Comparison of ENCODE assay signal across 1 cellular context in genomic region chr10:122056431-122057094, GRCh38.
TF ChIP-seq lines count a peak whose summit lies in the region.

No MANE protein-coding gene starts in this region.

TF ChIP-seq in HepG2, 621 proteins besides CTCF, POLR2A, EP300 and RAD21 (continued from another document and continues in another):
- TF ChIP-seq SALL1 (CRISPR knock-in tag; IDR thresholded peaks at IDR 0.05): peak; percentile 37
- TF ChIP-seq ZNF781 (CRISPR knock-in tag; IDR thresholded peaks at IDR 0.05; ENCODE audit: borderline replicate concordance, not compliant biosample characterization): no peak
- peak; percentile 86 for TF ChIP-seq RXRB (CRISPR knock-in tag; IDR thresholded peaks at IDR 0.05; ENCODE audit: borderline replicate concordance)
- TF ChIP-seq NBN (conservative IDR thresholded peaks at IDR 0.05): no peak
- TF ChIP-seq, protein P1, sequence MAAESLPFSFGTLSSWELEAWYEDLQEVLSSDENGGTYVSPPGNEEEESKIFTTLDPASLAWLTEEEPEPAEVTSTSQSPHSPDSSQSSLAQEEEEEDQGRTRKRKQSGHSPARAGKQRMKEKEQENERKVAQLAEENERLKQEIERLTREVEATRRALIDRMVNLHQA (CRISPR knock-in tag; IDR thresholded peaks at IDR 0.05): no peak
- TF ChIP-seq ZBTB49 (CRISPR knock-in tag; IDR thresholded peaks at IDR 0.05; ENCODE audit: borderline replicate concordance): no peak
- TF ChIP-seq CEBPZ (IDR thresholded peaks at IDR 0.05; ENCODE audit: low read length): no peak
- peak; percentile 87 for TF ChIP-seq ARID5B (CRISPR knock-in tag; IDR thresholded peaks at IDR 0.05)
- TF ChIP-seq NPAS2 (CRISPR knock-in tag; IDR thresholded peaks at IDR 0.05; ENCODE audit: borderline replicate concordance): no peak
- TF ChIP-seq MAFG (CRISPR knock-in tag; IDR thresholded peaks at IDR 0.05): no peak
- no peak for TF ChIP-seq LCORL (IDR thresholded peaks at IDR 0.05)
- peak; percentile 63; the same call in 1 of the 2 replicates for TF ChIP-seq LCORL (CRISPR knock-in tag; IDR thresholded peaks at IDR 0.05)
- TF ChIP-seq, protein P2, sequence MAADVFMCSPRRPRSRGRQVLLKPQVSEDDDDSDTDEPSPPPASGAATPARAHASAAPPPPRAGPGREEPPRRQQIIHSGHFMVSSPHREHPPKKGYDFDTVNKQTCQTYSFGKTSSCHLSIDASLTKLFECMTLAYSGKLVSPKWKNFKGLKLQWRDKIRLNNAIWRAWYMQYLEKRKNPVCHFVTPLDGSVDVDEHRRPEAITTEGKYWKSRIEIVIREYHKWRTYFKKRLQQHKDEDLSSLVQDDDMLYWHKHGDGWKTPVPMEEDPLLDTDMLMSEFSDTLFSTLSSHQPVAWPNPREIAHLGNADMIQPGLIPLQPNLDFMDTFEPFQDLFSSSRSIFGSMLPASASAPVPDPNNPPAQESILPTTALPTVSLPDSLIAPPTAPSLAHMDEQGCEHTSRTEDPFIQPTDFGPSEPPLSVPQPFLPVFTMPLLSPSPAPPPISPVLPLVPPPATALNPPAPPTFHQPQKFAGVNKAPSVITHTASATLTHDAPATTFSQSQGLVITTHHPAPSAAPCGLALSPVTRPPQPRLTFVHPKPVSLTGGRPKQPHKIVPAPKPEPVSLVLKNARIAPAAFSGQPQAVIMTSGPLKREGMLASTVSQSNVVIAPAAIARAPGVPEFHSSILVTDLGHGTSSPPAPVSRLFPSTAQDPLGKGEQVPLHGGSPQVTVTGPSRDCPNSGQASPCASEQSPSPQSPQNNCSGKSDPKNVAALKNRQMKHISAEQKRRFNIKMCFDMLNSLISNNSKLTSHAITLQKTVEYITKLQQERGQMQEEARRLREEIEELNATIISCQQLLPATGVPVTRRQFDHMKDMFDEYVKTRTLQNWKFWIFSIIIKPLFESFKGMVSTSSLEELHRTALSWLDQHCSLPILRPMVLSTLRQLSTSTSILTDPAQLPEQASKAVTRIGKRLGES (CRISPR knock-in tag; IDR thresholded peaks at IDR 0.05; ENCODE audit: borderline replicate concordance): no peak
- TF ChIP-seq CBX1 (IDR thresholded peaks at IDR 0.05; ENCODE audit: low read depth): no peak
- TF ChIP-seq, protein P3, sequence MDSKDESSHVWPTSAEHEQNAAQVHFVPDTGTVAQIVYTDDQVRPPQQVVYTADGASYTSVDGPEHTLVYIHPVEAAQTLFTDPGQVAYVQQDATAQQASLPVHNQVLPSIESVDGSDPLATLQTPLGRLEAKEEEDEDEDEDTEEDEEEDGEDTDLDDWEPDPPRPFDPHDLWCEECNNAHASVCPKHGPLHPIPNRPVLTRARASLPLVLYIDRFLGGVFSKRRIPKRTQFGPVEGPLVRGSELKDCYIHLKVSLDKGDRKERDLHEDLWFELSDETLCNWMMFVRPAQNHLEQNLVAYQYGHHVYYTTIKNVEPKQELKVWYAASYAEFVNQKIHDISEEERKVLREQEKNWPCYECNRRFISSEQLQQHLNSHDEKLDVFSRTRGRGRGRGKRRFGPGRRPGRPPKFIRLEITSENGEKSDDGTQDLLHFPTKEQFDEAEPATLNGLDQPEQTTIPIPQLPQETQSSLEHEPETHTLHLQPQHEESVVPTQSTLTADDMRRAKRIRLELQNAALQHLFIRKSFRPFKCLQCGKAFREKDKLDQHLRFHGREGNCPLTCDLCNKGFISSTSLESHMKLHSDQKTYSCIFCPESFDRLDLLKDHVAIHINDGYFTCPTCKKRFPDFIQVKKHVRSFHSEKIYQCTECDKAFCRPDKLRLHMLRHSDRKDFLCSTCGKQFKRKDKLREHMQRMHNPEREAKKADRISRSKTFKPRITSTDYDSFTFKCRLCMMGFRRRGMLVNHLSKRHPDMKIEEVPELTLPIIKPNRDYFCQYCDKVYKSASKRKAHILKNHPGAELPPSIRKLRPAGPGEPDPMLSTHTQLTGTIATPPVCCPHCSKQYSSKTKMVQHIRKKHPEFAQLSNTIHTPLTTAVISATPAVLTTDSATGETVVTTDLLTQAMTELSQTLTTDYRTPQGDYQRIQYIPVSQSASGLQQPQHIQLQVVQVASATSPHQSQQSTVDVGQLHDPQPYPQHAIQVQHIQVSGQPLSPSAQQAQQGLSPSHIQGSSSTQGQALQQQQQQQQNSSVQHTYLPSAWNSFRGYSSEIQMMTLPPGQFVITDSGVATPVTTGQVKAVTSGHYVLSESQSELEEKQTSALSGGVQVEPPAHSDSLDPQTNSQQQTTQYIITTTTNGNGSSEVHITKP (CRISPR knock-in tag; IDR thresholded peaks at IDR 0.05; ENCODE audit: low read depth): no peak
- TF ChIP-seq, protein P4, sequence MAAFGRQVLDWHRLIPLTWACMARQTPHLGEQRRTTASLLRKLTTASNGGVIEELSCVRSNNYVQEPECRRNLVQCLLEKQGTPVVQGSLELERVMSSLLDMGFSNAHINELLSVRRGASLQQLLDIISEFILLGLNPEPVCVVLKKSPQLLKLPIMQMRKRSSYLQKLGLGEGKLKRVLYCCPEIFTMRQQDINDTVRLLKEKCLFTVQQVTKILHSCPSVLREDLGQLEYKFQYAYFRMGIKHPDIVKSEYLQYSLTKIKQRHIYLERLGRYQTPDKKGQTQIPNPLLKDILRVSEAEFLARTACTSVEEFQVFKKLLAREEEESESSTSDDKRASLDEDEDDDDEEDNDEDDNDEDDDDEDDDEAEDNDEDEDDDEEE (CRISPR knock-in tag; IDR thresholded peaks at IDR 0.05): no peak
- no peak for TF ChIP-seq HMGXB3 (CRISPR knock-in tag; IDR thresholded peaks at IDR 0.05; ENCODE audit: borderline replicate concordance)
- TF ChIP-seq SRY (CRISPR knock-in tag; IDR thresholded peaks at IDR 0.05): no peak
- TF ChIP-seq MTA1 (CRISPR knock-in tag; IDR thresholded peaks at IDR 0.05; ENCODE audit: borderline replicate concordance): no peak
- no peak for TF ChIP-seq ZNF496 (CRISPR knock-in tag; IDR thresholded peaks at IDR 0.05; ENCODE audit: insufficient replicate concordance)
- TF ChIP-seq SNRNP70 (IDR thresholded peaks at IDR 0.05; ENCODE audit: low read depth, low read length): no peak
- no peak for TF ChIP-seq HINFP (CRISPR knock-in tag; IDR thresholded peaks at IDR 0.05; ENCODE audit: low read depth)
- no peak for TF ChIP-seq RELA (CRISPR knock-in tag; IDR thresholded peaks at IDR 0.05)
